ENCODE assay signal across 16 cellular contexts in genomic region chr13:99345345-99345744, GRCh38. TPM values are rescaled to one million over a fixed set of nuclear protein-coding genes. Genes with fewer than 3 reads are reported as not detected.
"Had no signal": no experiment of that assay in that cellular context is flagged by ENCODE, and none has a peak within 500 bp of the region (broad histone marks: within the 10 kb centered on the region; RNA-seq: fewer than 3 reads in every experiment).

No MANE protein-coding gene starts in this region.

- H3K4me3 ChIP-seq: breast epithelium, gastroesophageal sphincter, heart left ventricle, left ventricle myocardium inferior, neural progenitor cell had no signal

- H3K36me3 ChIP-seq: breast epithelium had no signal

- H3K9me3 Mint-ChIP-seq: neural progenitor cell had no signal

- H3K27ac Mint-ChIP-seq: neural progenitor cell had no signal

- ATAC-seq: activated CD4-positive, CD25-positive, alpha-beta regulatory T cell treated with anti-CD3 and anti-CD28 coated beads, Interleukin-2, amount 50 U/mL, for 24 hours; esophagus mucosa; gastroesophageal sphincter; heart left ventricle; right cardiac atrium had no signal

- H3K27ac ChIP-seq: breast epithelium, gastroesophageal sphincter, heart left ventricle, left ventricle myocardium inferior, neural progenitor cell had no signal

- H3K27me3 ChIP-seq: breast epithelium, gastroesophageal sphincter, heart left ventricle, neural progenitor cell had no signal

- H3K27me3 Mint-ChIP-seq: progenitor cell of endocrine pancreas had no signal

- H3K4me3 Mint-ChIP-seq: neural progenitor cell had no signal

- DNase-seq: activated CD4-positive, alpha-beta T cell treated with anti-CD3 and anti-CD28 coated beads, Interleukin-2, amount 50 U/mL, for 1 hour; activated naive CD4-positive, alpha-beta T cell treated with Interleukin-2 at 50 U/mL for 16 hours; cerebellar nuclear complex; cortex of kidney; effector CD4-positive, alpha-beta T cell; heart left ventricle; left ventricle myocardium inferior; mammary epithelial cell; right cardiac atrium; T-helper 1 cell had no signal

- H3K4me1 ChIP-seq: breast epithelium, gastroesophageal sphincter, left ventricle myocardium inferior, neural progenitor cell had no signal

- H3K9me3 ChIP-seq: breast epithelium, gastroesophageal sphincter, heart left ventricle, left ventricle myocardium inferior had no signal

RNA-seq across cellular contexts. Expression of gene GPR183, which starts 38.1 kb away (rescaled TPM):
- total RNA-seq: mammary epithelial cell, progenitor cell of endocrine pancreas had no signal
- polyA plus RNA-seq: mammary epithelial cell had no signal
